8 cellular contexts compared by ENCODE assay signal in genomic region chr5:141387557-141388311, GRCh38. TPM values are rescaled to one million over a fixed set of nuclear protein-coding genes. Genes with fewer than 3 reads are reported as not detected.
DNase-seq lines count a peak whose midpoint lies in the region; ATAC-seq and TF ChIP-seq lines count a peak whose summit lies in the region.
"Not testable (repeated sequence)": the region's sequence is repeated elsewhere in the genome, so short reads cannot be mapped to it uniquely, and the experiment has no call there.

PCDHGB4 (plus strand) TSS chr5:141387698; CDS start chr5:141387885, 187 bp downstream.

- not testable (repeated sequence) for H2AFZ ChIP-seq in neuron (ENCODE audit: low read depth, low read length)

- TF ChIP-seq POLR2A in tibial nerve (IDR thresholded peaks at IDR 0.05) = not testable (repeated sequence)

- peak; percentile 60 for ATAC-seq in GM21825 (IDR thresholded peaks at IDR 0.05; ENCODE audit: unreplicated experiment)
- ATAC-seq in activated T-cell treated with anti-CD3 and anti-CD28 coated beads, Interleukin-2, amount 50 U/mL, for 72 hours (replicated peaks in 1 of 2) = peak; percentile 41 to 65

- TF ChIP-seq EP300 in tibial nerve (IDR thresholded peaks at IDR 0.05) = not testable (repeated sequence)

- peak within 1 kb of the TSS; percentile 35 for H3K4me3 ChIP-seq in endodermal cell (ENCODE audit: low read length)
- H3K4me3 ChIP-seq in neuron (ENCODE audit: low read length) = peak within 1 kb of the TSS; percentile 48
- not testable (repeated sequence) for H3K4me3 ChIP-seq in tibial nerve

- H3K9ac ChIP-seq in ES-I3 (ENCODE audit: low read depth, low read length) = peak within 1 kb of the TSS; percentile 64; the same call in 1 of the 2 replicates
- H3K9ac ChIP-seq in endodermal cell (ENCODE audit: extremely low read depth, low read length, poor library complexity, severe bottlenecking) = not testable (repeated sequence)

- H3K4me1 Mint-ChIP-seq in IgD-negative memory B cell; activated T-cell treated with anti-CD3 and anti-CD28 coated beads, Interleukin-2, amount 50 U/mL, for 72 hours (ENCODE audit: low read depth); endodermal cell: not testable (repeated sequence)

- TF ChIP-seq CTCF in endodermal cell (conservative IDR thresholded peaks at IDR 0.05) = peak; percentile 86
- TF ChIP-seq CTCF in tibial nerve (IDR thresholded peaks at IDR 0.05) = peak in 2 of 5 experiments; percentile 17 to 29

- not testable (repeated sequence) for H3K36me3 ChIP-seq in ES-I3 (ENCODE audit: insufficient read depth, low read length); endodermal cell (ENCODE audit: control insufficient read depth, insufficient read depth, low read length); neuron (ENCODE audit: insufficient read depth, low read length)
- H3K36me3 ChIP-seq in tibial nerve = peaks cover 0 to 48% (median 0%) of the 10 kb centered on the region in 3 donors

- DNase-seq in activated T-cell treated with anti-CD3 and anti-CD28 coated beads, Interleukin-2, amount 50 U/mL, for 72 hours = peak in 1 of 2 donors; percentile 30
- DNase-seq in endodermal cell (peak; percentile 88), iPS-NIHi7 (ENCODE audit: extremely low spot score) (peak; percentile 58)
- not testable (repeated sequence) for DNase-seq in tibial nerve (ENCODE audit: low spot score in 2 of 2)

- not testable (repeated sequence) for H3K27ac ChIP-seq in endodermal cell (ENCODE audit: low read depth, low read length); tibial nerve

- H3K27me3 ChIP-seq in endodermal cell (ENCODE audit: control insufficient read depth, insufficient read depth, low read length, poor library complexity, severe bottlenecking); neuron (ENCODE audit: insufficient read depth, low read length); tibial nerve: not testable (repeated sequence)

- H3K4me3 Mint-ChIP-seq in IgD-negative memory B cell (peak within 1 kb of the TSS; percentile 43 to 83 (median 60)), endodermal cell (peak within 1 kb of the TSS; percentile 77)
- H3K4me3 Mint-ChIP-seq in activated T-cell treated with anti-CD3 and anti-CD28 coated beads, Interleukin-2, amount 50 U/mL, for 72 hours = peak within 1 kb of the TSS; percentile 43 to 51

- H3K27ac Mint-ChIP-seq in IgD-negative memory B cell (peak within 1 kb of the TSS in 2 of 3 donors; percentile 16 to 67), endodermal cell (peak within 1 kb of the TSS; percentile 64)
- H3K27ac Mint-ChIP-seq in activated T-cell treated with anti-CD3 and anti-CD28 coated beads, Interleukin-2, amount 50 U/mL, for 72 hours = not testable (repeated sequence)

- H3K27me3 Mint-ChIP-seq in IgD-negative memory B cell (peaks cover 37% of the 10 kb centered on the region), endodermal cell (ENCODE audit: insufficient read depth) (peaks cover 11% of the 10 kb centered on the region)
- peaks cover 87% of the 10 kb centered on the region for H3K27me3 Mint-ChIP-seq in activated T-cell treated with anti-CD3 and anti-CD28 coated beads, Interleukin-2, amount 50 U/mL, for 72 hours (ENCODE audit: low read depth)

- H3K36me3 Mint-ChIP-seq in IgD-negative memory B cell = not testable (repeated sequence)
- H3K36me3 Mint-ChIP-seq in activated T-cell treated with anti-CD3 and anti-CD28 coated beads, Interleukin-2, amount 50 U/mL, for 72 hours (ENCODE audit: insufficient read depth in 2 of 2) = peaks cover 24 to 45% of the 10 kb centered on the region in 2 donors
- H3K36me3 Mint-ChIP-seq in endodermal cell (ENCODE audit: low read depth) = peaks cover 51% of the 10 kb centered on the region

- 73% methylated on average over 5 to 18 of the region's 40 CpGs for WGBS in endodermal cell (ENCODE audit: insufficient coverage in 1 of 2, insufficient read length in 1 of 2), 2 experiments
- WGBS in tibial nerve, 2 donors = 10 to 11% methylated on average over 23 to 24 of the region's 40 CpGs

- H3K9me3 ChIP-seq in ES-I3 (ENCODE audit: control insufficient read depth, insufficient read depth, low read length) = peaks cover 17% of the 10 kb centered on the region
- peaks cover 68% of the 10 kb centered on the region for H3K9me3 ChIP-seq in endodermal cell (ENCODE audit: control insufficient read depth, low read length)
- peaks cover 37% of the 10 kb centered on the region for H3K9me3 ChIP-seq in neuron (ENCODE audit: low read length)
- H3K9me3 ChIP-seq in tibial nerve = peaks cover 3 to 97% (median 50%) of the 10 kb centered on the region in 4 donors

- not testable (repeated sequence) for H3K4me1 ChIP-seq in ES-I3 (ENCODE audit: insufficient read depth, low read length); endodermal cell (ENCODE audit: control insufficient read depth, insufficient read depth, low read length); neuron (ENCODE audit: insufficient read depth, low read length); tibial nerve

- H3K9me3 Mint-ChIP-seq in IgD-negative memory B cell (peaks cover 8 to 33% (median 9%) of the 10 kb centered on the region in 3 donors), endodermal cell (peaks cover 76% of the 10 kb centered on the region)
- H3K9me3 Mint-ChIP-seq in activated T-cell treated with anti-CD3 and anti-CD28 coated beads, Interleukin-2, amount 50 U/mL, for 72 hours = peaks cover 16 to 20% of the 10 kb centered on the region in 2 donors

RNA-seq across cellular contexts. Expression of gene PCDHGB4, which starts in this region (rescaled TPM):
- polyA plus RNA-seq in IgD-negative memory B cell = 0.08 TPM
- total RNA-seq in activated T-cell treated with anti-CD3 and anti-CD28 coated beads, Interleukin-2, amount 50 U/mL, for 72 hours = not detected
- total RNA-seq in endodermal cell (10 to 100 TPM; 10.7 to 13.9 TPM), tibial nerve (10 to 100 TPM in 3 of 4 donors, 1 to 10 TPM in 1; 9.3 to 12.3 (median 11.1) TPM)
- polyA plus RNA-seq in endodermal cell (2013, experiment 1 of 2) = 9.2 TPM
- polyA plus RNA-seq in endodermal cell (2013, experiment 2 of 2) = 9.4 TPM

Comparison
In these comparisons a context has a peak if more than half of its experiments do, and no peak if none do; other contexts are left out.
1. RNA of gene PCDHGB4 (total RNA-seq): 10.7 to 13.9 TPM in endodermal cell and 9.3 to 12.3 TPM in tibial nerve; not detected in activated T-cell treated with anti-CD3 and anti-CD28 coated beads, Interleukin-2, amount 50 U/mL, for 72 hours; every median in the first group is over 10 times any median in the second.
2. Peak in ATAC-seq in activated T-cell treated with anti-CD3 and anti-CD28 coated beads, Interleukin-2, amount 50 U/mL, for 72 hours; RNA of the gene not detected or under 1 TPM.
3. Peak in every context shown above with its lines, with median percentiles within 50 percentile points of each other: H3K4me3 Mint-ChIP-seq.